In genomic region chr4:151882072-151882803, GRCh38 we compare ENCODE assay signal across 11 cellular contexts.
A peak's percentile ranks its signal among the peaks of the same experiment; 100 is the strongest.
DNase-seq lines count a peak whose midpoint lies in the region; ATAC-seq and TF ChIP-seq lines count a peak whose summit lies in the region.
"Had no signal": no experiment of that assay in that cellular context is flagged by ENCODE, and none has a peak within 500 bp of the region (broad histone marks: within the 10 kb centered on the region; RNA-seq: fewer than 3 reads in every experiment).

No MANE protein-coding gene starts in this region.

- no peaks in the 10 kb centered on the region for H3K36me3 Mint-ChIP-seq in activated CD4-positive, alpha-beta T cell treated with anti-CD3 and anti-CD28 coated beads for 36 hours (ENCODE audit: low read depth)

- no peak for TF ChIP-seq POLR2A in upper lobe of left lung (IDR thresholded peaks at IDR 0.05)

- H4K91ac ChIP-seq in mesenchymal stem cell (ENCODE audit: low read length), result no peak overlapping the region

- CTCF ChIA-PET in activated CD4-positive, alpha-beta T cell treated with anti-CD3 and anti-CD28 coated beads for 36 hours (lab: Charles Lee), result no interaction called here

- 93% methylated on average over 9 of the region's 9 CpGs for WGBS in mesenchymal stem cell
- WGBS in upper lobe of left lung, 2 donors, result 83 to 90% methylated on average over 9 of the region's 9 CpGs

- TF ChIP-seq CTCF in upper lobe of left lung (IDR thresholded peaks at IDR 0.05), result no peak

- no peak overlapping the region for H2AFZ ChIP-seq in mesenchymal stem cell (ENCODE audit: low read depth, low read length)

- H3K4ac ChIP-seq in mesenchymal stem cell (ENCODE audit: low read depth in 1 of 2, low read length in 2 of 2), result no peak overlapping the region

- no peak overlapping the region for H4K8ac ChIP-seq in mesenchymal stem cell (ENCODE audit: low read length)

- no peak overlapping the region for H2BK5ac ChIP-seq in mesenchymal stem cell (ENCODE audit: low read depth, low read length, poor library complexity, severe bottlenecking)

- no peak overlapping the region for H3K14ac ChIP-seq in mesenchymal stem cell (ENCODE audit: low read length in 2 of 2)

- no peak overlapping the region for H2AK5ac ChIP-seq in mesenchymal stem cell (ENCODE audit: low read length, severe bottlenecking)

- no peak overlapping the region for H2BK12ac ChIP-seq in mesenchymal stem cell (ENCODE audit: low read length in 2 of 2)

- POLR2A ChIA-PET in activated CD4-positive, alpha-beta T cell treated with anti-CD3 and anti-CD28 coated beads for 36 hours (lab: Charles Lee), result interaction anchor here (0.7 kb wide), 1 partner anchor 26 kb away, joined by 4 read pairs; no protein-coding TSS in a partner anchor

- no peak overlapping the region for H3K4me3 Mint-ChIP-seq in activated CD4-positive, alpha-beta T cell treated with anti-CD3 and anti-CD28 coated beads for 36 hours

- H3K27ac ChIP-seq in mesenchymal stem cell (ENCODE audit: low read length, poor library complexity, severe bottlenecking) (no peak overlapping the region), upper lobe of left lung (no peak overlapping the region)

- H3K27me3 Mint-ChIP-seq in activated CD4-positive, alpha-beta T cell treated with anti-CD3 and anti-CD28 coated beads for 36 hours, result no peaks in the 10 kb centered on the region

- H3K36me3 ChIP-seq in mesenchymal stem cell (ENCODE audit: control insufficient read depth in 1 of 2, insufficient read depth in 2 of 2, low read depth in 1 of 2, low read length in 2 of 2), result no peaks in the 10 kb centered on the region
- no peaks in the 10 kb centered on the region for H3K36me3 ChIP-seq in upper lobe of left lung

- ATAC-seq in activated CD4-positive, alpha-beta T cell treated with anti-CD3 and anti-CD28 coated beads for 36 hours, result peak; percentile 83
- peak; percentile 56 for ATAC-seq in GM21515 (IDR thresholded peaks at IDR 0.05; ENCODE audit: unreplicated experiment)
- peak; percentile 45 for ATAC-seq in HG03139 (IDR thresholded peaks at IDR 0.05; ENCODE audit: unreplicated experiment)
- no peak for ATAC-seq in upper lobe of left lung (ENCODE audit: low FRiP score in 2 of 2)
- ATAC-seq: left ventricle myocardium superior had no signal

- H2BK120ac ChIP-seq in mesenchymal stem cell (ENCODE audit: low read depth, low read length), result no peak overlapping the region

- H3K27ac Mint-ChIP-seq in activated CD4-positive, alpha-beta T cell treated with anti-CD3 and anti-CD28 coated beads for 36 hours, result peak overlapping the region; percentile 88

- H3K4me3 ChIP-seq in mesenchymal stem cell (ENCODE audit: insufficient read depth in 1 of 2, low read depth in 1 of 2, low read length in 2 of 2) (no peak overlapping the region), upper lobe of left lung (no peak overlapping the region)

- no peaks in the 10 kb centered on the region for H3K79me1 ChIP-seq in mesenchymal stem cell (replicated peaks; ENCODE audit: low read length, poor library complexity, severe bottlenecking)

- H3K23ac ChIP-seq in mesenchymal stem cell (ENCODE audit: low read length in 2 of 2), result no peak overlapping the region

- TF ChIP-seq EP300 in upper lobe of left lung (IDR thresholded peaks at IDR 0.05), result no peak

- H3K9me3 ChIP-seq in mesenchymal stem cell (ENCODE audit: control insufficient read depth, low read length) (peaks cover 6% of the 10 kb centered on the region), upper lobe of left lung (no peaks in the 10 kb centered on the region)

- no peak overlapping the region for H3K18ac ChIP-seq in mesenchymal stem cell (ENCODE audit: low read depth in 1 of 2, low read length in 2 of 2)

- H3K4me1 Mint-ChIP-seq in activated CD4-positive, alpha-beta T cell treated with anti-CD3 and anti-CD28 coated beads for 36 hours, result peaks cover 38% of the 10 kb centered on the region

- H3K4me1 ChIP-seq in mesenchymal stem cell (ENCODE audit: control insufficient read depth, insufficient read depth, low read depth, low read length) (no peaks in the 10 kb centered on the region), upper lobe of left lung (no peaks in the 10 kb centered on the region)

- intact Hi-C loops in activated CD4-positive, alpha-beta T cell treated with anti-CD3 and anti-CD28 coated beads for 36 hours (cut with DNase I, micrococcal nuclease), result loop anchor here (1.0 to 2.0 kb wide), 3 partner anchors 49 to 121 kb away; partner anchors contain the start of gene GATB (in 2 of the 2)

- no peak overlapping the region for H3K4me2 ChIP-seq in mesenchymal stem cell (ENCODE audit: low read length, poor library complexity, severe bottlenecking)

- peak overlapping the region; percentile 33 for H3K9ac ChIP-seq in mesenchymal stem cell (ENCODE audit: low read length)

- no peak overlapping the region for H2BK15ac ChIP-seq in mesenchymal stem cell (ENCODE audit: low read depth, poor library complexity, severe bottlenecking)

- H3K9me3 Mint-ChIP-seq in activated CD4-positive, alpha-beta T cell treated with anti-CD3 and anti-CD28 coated beads for 36 hours (ENCODE audit: low read depth), result peaks cover 2% of the 10 kb centered on the region

- H3K27me3 ChIP-seq in mesenchymal stem cell (ENCODE audit: control insufficient read depth in 1 of 2, insufficient read depth in 1 of 2, low read length in 2 of 2) (peaks cover 4 to 16% of the 10 kb centered on the region in 2 experiments), upper lobe of left lung (no peaks in the 10 kb centered on the region)

- DNase-seq in activated CD4-positive, alpha-beta T cell treated with anti-CD3 and anti-CD28 coated beads for 36 hours, result no peak
- no peak for DNase-seq in activated CD4-positive, alpha-beta T cell treated with anti-CD3 and anti-CD28 coated beads, Interleukin-2, amount 50 U/mL, for 4 hours
- no peak for DNase-seq in mesenchymal stem cell
- no peak for DNase-seq in upper lobe of left lung
- no peak for DNase-seq in central memory CD4-positive, alpha-beta T cell
- DNase-seq in DMS 273 treated with DMSO at 0.1 percent for 48 hours (lab: John Stamatoyannopoulos, UW), result no peak
- DNase-seq: activated CD4-positive, alpha-beta T cell treated with anti-CD3 and anti-CD28 coated beads for 4 hours; left ventricle myocardium superior; NCI-H1694 treated with DMSO at 0.1 percent for 48 hours had no signal

Comparison
In these comparisons a context has a peak if more than half of its experiments do, and no peak if none do; other contexts are left out.
1. ATAC-seq: peak in activated CD4-positive, alpha-beta T cell treated with anti-CD3 and anti-CD28 coated beads for 36 hours (single experiment), GM21515 (single experiment) and HG03139 (single experiment); none in upper lobe of left lung (0 of 2).